ENCODE assay signal across 8 cellular contexts in the genomic region with DNA sequence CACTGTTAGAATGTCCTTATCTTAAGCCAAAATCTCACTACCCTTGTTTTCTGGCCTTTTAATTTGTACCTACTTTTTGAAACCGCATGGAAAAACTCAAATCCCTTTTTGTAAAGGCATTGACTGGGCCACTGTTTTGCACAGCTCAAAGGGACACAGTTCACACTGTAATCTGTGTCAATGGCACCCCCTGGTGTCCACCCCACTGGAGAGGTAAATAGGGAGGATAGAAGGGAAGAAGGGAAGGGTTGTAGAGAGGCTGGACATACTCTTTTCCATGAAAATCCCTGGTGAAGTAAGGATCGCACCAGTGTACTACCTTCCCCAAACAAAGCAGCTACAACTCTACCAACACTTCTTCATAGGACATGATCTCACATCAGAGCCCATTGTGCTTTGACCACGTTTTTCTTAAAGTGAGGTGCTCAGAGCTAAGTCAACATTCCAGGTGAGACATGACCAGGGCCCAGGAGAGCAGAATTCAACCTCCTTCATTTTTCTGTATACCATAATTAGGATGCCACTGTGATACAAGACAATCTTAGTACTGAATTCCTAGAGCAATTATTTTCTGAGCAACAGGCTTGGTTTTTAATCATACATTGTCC.
A peak's percentile ranks its signal among the peaks of the same experiment; 100 is the strongest.
DNase-seq lines count a peak whose midpoint lies in the region; ATAC-seq and TF ChIP-seq lines count a peak whose summit lies in the region.

No MANE protein-coding gene starts in this region.

- no peak overlapping the region for H3K9ac ChIP-seq in OCI-LY3 (ENCODE audit: low read length)

- no peak overlapping the region for H3K27ac ChIP-seq in OCI-LY3 (ENCODE audit: low read length)

- no peaks in the 10 kb centered on the region for H3K36me3 Mint-ChIP-seq in naive thymus-derived CD8-positive, alpha-beta T cell
- H3K36me3 Mint-ChIP-seq in stimulated activated memory B cell treated with anti-CD40 and anti-IgM and Interleukin-4, amounts not matched to agents 10 μg/mL and 1 μg/mL and 100 μg/mL, for 72 hours, result no peaks in the 10 kb centered on the region

- H3K79me2 ChIP-seq in OCI-LY3 (ENCODE audit: low read length), result no peaks in the 10 kb centered on the region

- H3K27me3 Mint-ChIP-seq in naive thymus-derived CD8-positive, alpha-beta T cell, result no peaks in the 10 kb centered on the region
- H3K27me3 Mint-ChIP-seq in stimulated activated memory B cell treated with anti-CD40 and anti-IgM and Interleukin-4, amounts not matched to agents 10 μg/mL and 1 μg/mL and 100 μg/mL, for 72 hours, result no peaks in the 10 kb centered on the region

- H3K36me3 ChIP-seq in OCI-LY3 (replicated peaks; ENCODE audit: low read depth, low read length), result no peaks in the 10 kb centered on the region

- no peak for DNase-seq in AG04449 (ENCODE audit: low read depth, low spot score)
- DNase-seq in KBM-7, result peak; percentile 80
- DNase-seq in activated CD8-positive, alpha-beta memory T cell treated with anti-CD3 and anti-CD28 coated beads, Interleukin-2, amount 50 U/mL, for 4 hours, result peak; percentile 87
- DNase-seq in naive thymus-derived CD8-positive, alpha-beta T cell, result peak; percentile 60 to 93 (median 77)

- peaks cover 9% of the 10 kb centered on the region for H3K4me1 ChIP-seq in OCI-LY3 (ENCODE audit: low read length)

- no peak overlapping the region for H3K4me3 ChIP-seq in AG04449 (ENCODE audit: low read depth, low read length)
- no peak overlapping the region for H3K4me3 ChIP-seq in OCI-LY3 (ENCODE audit: low read length)

- H3K9me3 Mint-ChIP-seq in naive thymus-derived CD8-positive, alpha-beta T cell, result no peaks in the 10 kb centered on the region
- no peaks in the 10 kb centered on the region for H3K9me3 Mint-ChIP-seq in stimulated activated memory B cell treated with anti-CD40 and anti-IgM and Interleukin-4, amounts not matched to agents 10 μg/mL and 1 μg/mL and 100 μg/mL, for 72 hours

- H3K27ac Mint-ChIP-seq in naive thymus-derived CD8-positive, alpha-beta T cell, result no peak overlapping the region
- no peak overlapping the region for H3K27ac Mint-ChIP-seq in stimulated activated memory B cell treated with anti-CD40 and anti-IgM and Interleukin-4, amounts not matched to agents 10 μg/mL and 1 μg/mL and 100 μg/mL, for 72 hours

- peak overlapping the region; percentile 60; the same call in 1 of the 2 replicates for H2AFZ ChIP-seq in OCI-LY3 (ENCODE audit: low read depth, low read length)

- ATAC-seq in GM18909 (IDR thresholded peaks at IDR 0.05; ENCODE audit: poor library complexity, unreplicated experiment), result peak; percentile 66
- ATAC-seq in esophagus mucosa, result peak; percentile 91
- ATAC-seq in naive thymus-derived CD8-positive, alpha-beta T cell, result peak; percentile 79 to 87
- peak; percentile 85 for ATAC-seq in stimulated activated memory B cell treated with anti-CD40 and anti-IgM and Interleukin-4, amounts not matched to agents 10 μg/mL and 1 μg/mL and 100 μg/mL, for 72 hours

- H3K9me3 ChIP-seq in OCI-LY3 (ENCODE audit: insufficient read depth, low read length), result no peaks in the 10 kb centered on the region

- POLR2A ChIA-PET in AG04449 (lab: Yijun Ruan, JAX), result interaction anchor here (0.6 to 2.0 kb wide), 8 partner anchors 26 to 418 kb away, joined by 3 to 9 read pairs (median 4); a partner anchor contains a TSS
- POLR2A ChIA-PET in naive thymus-derived CD8-positive, alpha-beta T cell (lab: Charles Lee), result interaction anchor here (0.6 to 1.0 kb wide), 2 partner anchors 417 to 419 kb away, joined by 4 to 5 read pairs; no protein-coding TSS in a partner anchor

- TF ChIP-seq CTCF in AG04449 (IDR thresholded peaks at IDR 0.05; ENCODE audit: insufficient read depth, low read length, missing control alignments) (peak; percentile 73), OCI-LY3 (IDR thresholded peaks at IDR 0.05; ENCODE audit: low read depth, low read length) (peak; percentile 94)

- H3K4me3 Mint-ChIP-seq in naive thymus-derived CD8-positive, alpha-beta T cell, result no peak overlapping the region
- H3K4me3 Mint-ChIP-seq in stimulated activated memory B cell treated with anti-CD40 and anti-IgM and Interleukin-4, amounts not matched to agents 10 μg/mL and 1 μg/mL and 100 μg/mL, for 72 hours, result no peak overlapping the region

- H3K4me2 ChIP-seq in OCI-LY3 (ENCODE audit: low read length), result peak overlapping the region; percentile 29; the same call in 1 of the 2 replicates

- CTCF ChIA-PET in AG04449 (lab: Yijun Ruan, JAX), result interaction anchor here (0.6 to 13.7 kb wide), 52 partner anchors 8 to 438 kb away, joined by 3 to 158 read pairs (median 4); a partner anchor contains a TSS

- peaks cover 6% of the 10 kb centered on the region; the same call in 1 of the 2 replicates for H3K27me3 ChIP-seq in OCI-LY3 (ENCODE audit: low read depth, low read length)

- in situ Hi-C loops in KBM-7 (cut with MboI; ENCODE audit: low pct_unique_long_range_greater_than_20kb, low sequenced_read_pairs), result loop anchor here (25.0 kb wide), 1 partner anchor 420 kb away; no protein-coding TSS in a partner anchor

- H3K4me1 Mint-ChIP-seq in naive thymus-derived CD8-positive, alpha-beta T cell, result peaks cover 2 to 13% (median 6%) of the 10 kb centered on the region in 4 donors
- H3K4me1 Mint-ChIP-seq in stimulated activated memory B cell treated with anti-CD40 and anti-IgM and Interleukin-4, amounts not matched to agents 10 μg/mL and 1 μg/mL and 100 μg/mL, for 72 hours, result peaks cover 6% of the 10 kb centered on the region

- H4K20me1 ChIP-seq in OCI-LY3 (ENCODE audit: insufficient read depth, low read length), result no peaks in the 10 kb centered on the region
